In genomic region chr6:87196275-87196842, GRCh38 we compare ENCODE assay signal across 22 cellular contexts. TPM values are rescaled to one million over a fixed set of nuclear protein-coding genes. Genes with fewer than 3 reads are reported as not detected.
A peak's percentile ranks its signal among the peaks of the same experiment; 100 is the strongest.
DNase-seq lines count a peak whose midpoint lies in the region; ATAC-seq and TF ChIP-seq lines count a peak whose summit lies in the region.
"Had no signal": no experiment of that assay in that cellular context is flagged by ENCODE, and none has a peak within 500 bp of the region (broad histone marks: within the 10 kb centered on the region; RNA-seq: fewer than 3 reads in every experiment).

No MANE protein-coding gene starts in this region.

- no peaks in the 10 kb centered on the region for H3K9me3 ChIP-seq in tibial nerve
- H3K9me3 ChIP-seq: thoracic aorta had no signal

- H3K9me3 Mint-ChIP-seq in activated T-helper 2 cell treated with anti-CD3 and anti-CD28 coated beads, Interferon-gamma antibody, Interleukin-2, Interleukin-4, amounts not matched to agents 10 μg/mL and 5 μg/mL and 100 μg/mL, durations not matched to agents 14 hours and 24 hours and 36 hours, result no peaks in the 10 kb centered on the region
- H3K9me3 Mint-ChIP-seq in memory B cell, result no peaks in the 10 kb centered on the region
- H3K9me3 Mint-ChIP-seq: CD14-positive monocyte, neural progenitor cell, T-cell had no signal

- peak; percentile 33 to 47 for ATAC-seq in activated CD4-positive, CD25-positive, alpha-beta regulatory T cell treated with anti-CD3 and anti-CD28 coated beads, Interleukin-2, amount 50 U/mL, for 24 hours
- ATAC-seq in GM21825 (IDR thresholded peaks at IDR 0.05; ENCODE audit: unreplicated experiment) (peak; percentile 40), memory B cell (ENCODE audit: low read depth) (no peak)
- ATAC-seq: T-cell had no signal

- no peak overlapping the region for H3K27ac ChIP-seq in tibial nerve
- H3K27ac ChIP-seq: 22Rv1, neural progenitor cell, RWPE1, thoracic aorta, WERI-Rb-1 had no signal

- peaks cover 52% of the 10 kb centered on the region for H3K4me1 Mint-ChIP-seq in activated T-helper 2 cell treated with anti-CD3 and anti-CD28 coated beads, Interferon-gamma antibody, Interleukin-2, Interleukin-4, amounts not matched to agents 10 μg/mL and 5 μg/mL and 100 μg/mL, durations not matched to agents 14 hours and 24 hours and 36 hours (ENCODE audit: low read depth)
- peaks cover 27% of the 10 kb centered on the region for H3K4me1 Mint-ChIP-seq in memory B cell

- H3K4me3 Mint-ChIP-seq in activated T-helper 2 cell treated with anti-CD3 and anti-CD28 coated beads, Interferon-gamma antibody, Interleukin-2, Interleukin-4, amounts not matched to agents 10 μg/mL and 5 μg/mL and 100 μg/mL, durations not matched to agents 14 hours and 24 hours and 36 hours (ENCODE audit: low read depth), result peak overlapping the region; percentile 3
- peak overlapping the region; percentile 21 for H3K4me3 Mint-ChIP-seq in memory B cell
- H3K4me3 Mint-ChIP-seq: CD14-positive monocyte, neural progenitor cell, T-cell had no signal

- TF ChIP-seq CTCF in GM10266 (IDR thresholded peaks at IDR 0.05; ENCODE audit: control insufficient read depth, insufficient read depth, low read depth, missing control alignments), result no peak
- no peak for TF ChIP-seq CTCF in tibial nerve (IDR thresholded peaks at IDR 0.05)

- H3K4me1 ChIP-seq in tibial nerve, result peaks cover 0 to 30% (median 2%) of the 10 kb centered on the region in 4 donors

- no peak for TF ChIP-seq EP300 in tibial nerve (IDR thresholded peaks at IDR 0.05)

- 59 to 98% methylated on average over 1 of the region's 1 CpG for WGBS in tibial nerve, 2 donors

- peaks cover 29% of the 10 kb centered on the region for H3K36me3 Mint-ChIP-seq in activated T-helper 2 cell treated with anti-CD3 and anti-CD28 coated beads, Interferon-gamma antibody, Interleukin-2, Interleukin-4, amounts not matched to agents 10 μg/mL and 5 μg/mL and 100 μg/mL, durations not matched to agents 14 hours and 24 hours and 36 hours (ENCODE audit: low read depth)
- peaks cover 2% of the 10 kb centered on the region for H3K36me3 Mint-ChIP-seq in memory B cell

- intact Hi-C loops in activated T-helper 2 cell treated with anti-CD3 and anti-CD28 coated beads, Interferon-gamma antibody, Interleukin-2, Interleukin-4, amounts not matched to agents 10 μg/mL and 5 μg/mL and 100 μg/mL, durations not matched to agents 14 hours and 24 hours and 36 hours (cut with micrococcal nuclease), result loop anchor here (2.0 to 5.0 kb wide), 2 partner anchors 14 to 36 kb away; no protein-coding TSS in a partner anchor

- H3K27me3 Mint-ChIP-seq in activated T-helper 2 cell treated with anti-CD3 and anti-CD28 coated beads, Interferon-gamma antibody, Interleukin-2, Interleukin-4, amounts not matched to agents 10 μg/mL and 5 μg/mL and 100 μg/mL, durations not matched to agents 14 hours and 24 hours and 36 hours (ENCODE audit: low read depth), result no peaks in the 10 kb centered on the region
- H3K27me3 Mint-ChIP-seq in memory B cell, result no peaks in the 10 kb centered on the region
- H3K27me3 Mint-ChIP-seq: T-cell had no signal

- no peak for DNase-seq in activated CD4-positive, CD25-positive, alpha-beta regulatory T cell (lab: John Stamatoyannopoulos, UW)
- no peak for DNase-seq in activated T-helper 2 cell treated with anti-CD3 and anti-CD28 coated beads, Interferon-gamma antibody, Interleukin-2, Interleukin-4, amounts not matched to agents 10 μg/mL and 5 μg/mL and 100 μg/mL, durations not matched to agents 14 hours and 24 hours and 36 hours (ENCODE audit: low spot score)
- DNase-seq in memory B cell (ENCODE audit: low spot score in 2 of 2) (no peak), putamen (ENCODE audit: low spot score) (no peak), GM10266 (ENCODE audit: extremely low spot score) (no peak), tibial nerve (ENCODE audit: low spot score in 2 of 2) (no peak)
- DNase-seq: amygdala, cortex of kidney, KBM-7, mesendoderm, NCI-H1105 treated with DMSO at 0.1 percent for 48 hours, NCI-H2171, retina, T-cell, WERI-Rb-1 had no signal

- no peaks in the 10 kb centered on the region for H3K36me3 ChIP-seq in tibial nerve
- H3K36me3 ChIP-seq: neural progenitor cell, thoracic aorta had no signal

- TF ChIP-seq POLR2A in tibial nerve (IDR thresholded peaks at IDR 0.05), result no peak

- H3K27me3 ChIP-seq in tibial nerve, result no peaks in the 10 kb centered on the region
- H3K27me3 ChIP-seq: neural progenitor cell had no signal

- no peak overlapping the region for H3K4me3 ChIP-seq in tibial nerve
- H3K4me3 ChIP-seq: neural progenitor cell, thoracic aorta had no signal

- peak overlapping the region; percentile 74 for H3K27ac Mint-ChIP-seq in activated T-helper 2 cell treated with anti-CD3 and anti-CD28 coated beads, Interferon-gamma antibody, Interleukin-2, Interleukin-4, amounts not matched to agents 10 μg/mL and 5 μg/mL and 100 μg/mL, durations not matched to agents 14 hours and 24 hours and 36 hours
- peak overlapping the region; percentile 75 for H3K27ac Mint-ChIP-seq in memory B cell
- H3K27ac Mint-ChIP-seq: neural progenitor cell had no signal

RNA-seq across cellular contexts. Expression of gene ZNF292, which starts 41.0 kb away (rescaled TPM):
- 56.2 and 62.7 TPM in 2 replicates for total RNA-seq in activated T-helper 2 cell treated with anti-CD3 and anti-CD28 coated beads, Interferon-gamma antibody, Interleukin-2, Interleukin-4, amounts not matched to agents 10 μg/mL and 5 μg/mL and 100 μg/mL, durations not matched to agents 14 hours and 24 hours and 36 hours
- 10 to 100 TPM; 35.5 to 48.3 (median 43.9) TPM for total RNA-seq in tibial nerve
